ENCODE assay signal across 11 cellular contexts in genomic region chr11:102421262-102421661, GRCh38. TPM values are rescaled to one million over a fixed set of nuclear protein-coding genes. Genes with fewer than 3 reads are reported as not detected.
A peak's percentile ranks its signal among the peaks of the same experiment; 100 is the strongest.
DNase-seq lines count a peak whose midpoint lies in the region; ATAC-seq, FAIRE-seq and TF ChIP-seq lines count a peak whose summit lies in the region.
"Had no signal": no experiment of that assay in that cellular context is flagged by ENCODE, and none has a peak within 500 bp of the region (broad histone marks: within the 10 kb centered on the region; RNA-seq: fewer than 3 reads in every experiment).

No MANE protein-coding gene starts in this region.

- no peak overlapping the region for H3K27ac ChIP-seq in K562 (ENCODE audit: extremely low read depth, low read depth, low read length)
- H3K27ac ChIP-seq in substantia nigra (ENCODE audit: low read depth, low read length, poor library complexity, severe bottlenecking), result peak overlapping the region; percentile 87

- H3K4me3 ChIP-seq in K562, result no peak overlapping the region

- ATAC-seq in K562, result no peak
- ATAC-seq in stimulated activated effector memory CD8-positive, alpha-beta T cell treated with anti-CD3 and anti-CD28 coated beads, Interleukin-12 subunit alpha, Interleukin-12 subunit beta, amount 100 ng/mL, for 72 hours, result no peak
- ATAC-seq in HG03439 (IDR thresholded peaks at IDR 0.05; ENCODE audit: unreplicated experiment), result no peak
- ATAC-seq: left lobe of liver, sciatic nerve had no signal

- no peak for TF ChIP-seq CTCF in K562 (IDR thresholded peaks at IDR 0.05 in 2 of 3, conservative IDR thresholded peaks at IDR 0.05 in 1 of 3; ENCODE audit: insufficient read depth in 2 of 3, low read depth in 1 of 3, low read length in 3 of 3)

- CTCF ChIA-PET in K562 (lab: Yijun Ruan, JAX; ENCODE audit: low intra/inter-chr PET ratio), result no interaction called here

- peaks cover 3% of the 10 kb centered on the region; the same call in 2 of the 3 replicates for H3K36me3 ChIP-seq in K562 (ENCODE audit: control insufficient read depth, insufficient read depth, low read length)

- peaks cover 37% of the 10 kb centered on the region for H3K79me2 ChIP-seq in K562 (ENCODE audit: control insufficient read depth, insufficient read depth, low read length)

- peaks cover 10% of the 10 kb centered on the region for H3K9me3 Mint-ChIP-seq in activated T-cell treated with anti-CD3 and anti-CD28 coated beads, Interleukin-2, amount 50 U/mL, for 24 hours
- peaks cover 2% of the 10 kb centered on the region for H3K9me3 Mint-ChIP-seq in stimulated activated effector memory CD8-positive, alpha-beta T cell treated with anti-CD3 and anti-CD28 coated beads, Interleukin-12 subunit alpha, Interleukin-12 subunit beta, amount 100 ng/mL, for 72 hours

- H3K27me3 ChIP-seq in K562 (ENCODE audit: control insufficient read depth in 2 of 2, insufficient read depth in 2 of 2, low read length in 2 of 2), result no peaks in the 10 kb centered on the region

- H3K4me3 Mint-ChIP-seq in activated T-cell treated with anti-CD3 and anti-CD28 coated beads, Interleukin-2, amount 50 U/mL, for 24 hours, result no peak overlapping the region
- no peak overlapping the region for H3K4me3 Mint-ChIP-seq in stimulated activated effector memory CD8-positive, alpha-beta T cell treated with anti-CD3 and anti-CD28 coated beads, Interleukin-12 subunit alpha, Interleukin-12 subunit beta, amount 100 ng/mL, for 72 hours

- in situ Hi-C loops in K562 (cut with MboI), result no loop called here

- no peak overlapping the region for H3K4me2 ChIP-seq in K562 (ENCODE audit: insufficient read depth, low read length)

- no peaks in the 10 kb centered on the region for H3K9me3 ChIP-seq in K562 (replicated peaks; ENCODE audit: control insufficient read depth, insufficient read depth, low read depth, low read length)

- no peak for TF ChIP-seq POLR2A in K562 (conservative IDR thresholded peaks at IDR 0.05)

- peaks cover 0 to 2% of the 10 kb centered on the region in 2 experiments; a peak in 1 of 5 replicates for H3K4me1 ChIP-seq in K562 (replicated peaks in 1 of 2; ENCODE audit: control insufficient read depth in 2 of 2, insufficient read depth in 2 of 2, low read length in 2 of 2)

- BruUV-seq in K562 (replicated peaks; lab: Mats Ljungman, UMichigan), result no TSS peak

- peaks cover 96% of the 10 kb centered on the region for H3K4me1 Mint-ChIP-seq in activated T-cell treated with anti-CD3 and anti-CD28 coated beads, Interleukin-2, amount 50 U/mL, for 24 hours (ENCODE audit: low read depth)
- H3K4me1 Mint-ChIP-seq in stimulated activated effector memory CD8-positive, alpha-beta T cell treated with anti-CD3 and anti-CD28 coated beads, Interleukin-12 subunit alpha, Interleukin-12 subunit beta, amount 100 ng/mL, for 72 hours, result peaks cover 54% of the 10 kb centered on the region

- DNase-seq in activated T-cell treated with anti-CD3 and anti-CD28 coated beads, Interleukin-2, amount 50 U/mL, for 24 hours, result no peak
- DNase-seq in activated T-cell treated with anti-CD3 and anti-CD28 coated beads, Interleukin-2, amount 50 U/mL, for 1 hour, result no peak
- peak; percentile 39 for DNase-seq in NCI-H345 treated with DMSO at 0.1 percent for 48 hours (lab: John Stamatoyannopoulos, UW; ENCODE audit: unreplicated experiment)
- DNase-seq in K562 (ENCODE audit: extremely low read depth in 1 of 4, low spot score in 3 of 4), result no peak
- peak in 2 of 49 donors; percentile 8 to 61 for DNase-seq in substantia nigra (lab: John Stamatoyannopoulos, UW)
- no peak for DNase-seq in stimulated activated effector memory CD8-positive, alpha-beta T cell treated with anti-CD3 and anti-CD28 coated beads, Interleukin-12 subunit alpha, Interleukin-12 subunit beta, amount 100 ng/mL, for 72 hours (ENCODE audit: low spot score in 2 of 2)
- DNase-seq in T1000 (lab: John Stamatoyannopoulos, UW), result no peak
- DNase-seq: SIG-M5 had no signal

- H2AFZ ChIP-seq in K562 (ENCODE audit: low read depth, low read length), result no peak overlapping the region

- POLR2A ChIA-PET in K562 (lab: Yijun Ruan, JAX), result interaction anchor here (1.6 kb wide), 1 partner anchor 30 kb away, joined by 5 read pairs; no protein-coding TSS in a partner anchor

- no peaks in the 10 kb centered on the region for H3K27me3 Mint-ChIP-seq in activated T-cell treated with anti-CD3 and anti-CD28 coated beads, Interleukin-2, amount 50 U/mL, for 24 hours

- H3K27ac Mint-ChIP-seq in activated T-cell treated with anti-CD3 and anti-CD28 coated beads, Interleukin-2, amount 50 U/mL, for 24 hours, result peak overlapping the region; percentile 83
- H3K27ac Mint-ChIP-seq in stimulated activated effector memory CD8-positive, alpha-beta T cell treated with anti-CD3 and anti-CD28 coated beads, Interleukin-12 subunit alpha, Interleukin-12 subunit beta, amount 100 ng/mL, for 72 hours, result no peak overlapping the region

- intact Hi-C loops in K562 (cut with micrococcal nuclease), result no loop called here

- no peaks in the 10 kb centered on the region for H4K20me1 ChIP-seq in K562 (replicated peaks; ENCODE audit: control insufficient read depth, insufficient read depth, low read length)

- no peak for FAIRE-seq in K562 (lab: Jason Lieb, UNC)

- TF ChIP-seq EP300 in K562 (IDR thresholded peaks at IDR 0.05; ENCODE audit: low read length), result no peak

- 48% methylated on average over 3 of the region's 3 CpGs for WGBS in K562 (ENCODE audit: insufficient coverage, low coverage, missing lambda C conversion rate)

- no peaks in the 10 kb centered on the region for H3K9me1 ChIP-seq in K562 (ENCODE audit: control insufficient read depth, insufficient read depth, low read length)

- H3K9ac ChIP-seq in K562 (ENCODE audit: insufficient read depth in 1 of 2, low read depth in 2 of 2, low read length in 2 of 2), result no peak overlapping the region

- peaks cover 73% of the 10 kb centered on the region for H3K36me3 Mint-ChIP-seq in activated T-cell treated with anti-CD3 and anti-CD28 coated beads, Interleukin-2, amount 50 U/mL, for 24 hours (ENCODE audit: low read depth)
- peaks cover 40% of the 10 kb centered on the region for H3K36me3 Mint-ChIP-seq in stimulated activated effector memory CD8-positive, alpha-beta T cell treated with anti-CD3 and anti-CD28 coated beads, Interleukin-12 subunit alpha, Interleukin-12 subunit beta, amount 100 ng/mL, for 72 hours

- no peak for TF ChIP-seq RAD21 in K562 (CRISPR knock-in tag; conservative IDR thresholded peaks at IDR 0.05 in 1 of 2, IDR thresholded peaks at IDR 0.05 in 1 of 2)

TF ChIP-seq in K562, 482 proteins besides CTCF, POLR2A, EP300 and RAD21 (continues in another document):
- TF ChIP-seq ZNF24 (IDR thresholded peaks at IDR 0.05) (no peak), GTF2B (IDR thresholded peaks at IDR 0.05; ENCODE audit: extremely low read depth, insufficient read length) (no peak), NR2C2 (CRISPR knock-in tag; IDR thresholded peaks at IDR 0.05) (no peak), NR2C2 (tag; IDR thresholded peaks at IDR 0.05) (no peak), KHSRP (IDR thresholded peaks at IDR 0.05) (no peak), HIVEP1 (CRISPR knock-in tag; IDR thresholded peaks at IDR 0.05) (no peak), FOSL1 (tag; conservative IDR thresholded peaks at IDR 0.05) (no peak), ZNF316 (IDR thresholded peaks at IDR 0.05) (0 out of 2 replicates have a peak, but pooled peaks have one; percentile 3)
- TF ChIP-seq, protein P1, sequence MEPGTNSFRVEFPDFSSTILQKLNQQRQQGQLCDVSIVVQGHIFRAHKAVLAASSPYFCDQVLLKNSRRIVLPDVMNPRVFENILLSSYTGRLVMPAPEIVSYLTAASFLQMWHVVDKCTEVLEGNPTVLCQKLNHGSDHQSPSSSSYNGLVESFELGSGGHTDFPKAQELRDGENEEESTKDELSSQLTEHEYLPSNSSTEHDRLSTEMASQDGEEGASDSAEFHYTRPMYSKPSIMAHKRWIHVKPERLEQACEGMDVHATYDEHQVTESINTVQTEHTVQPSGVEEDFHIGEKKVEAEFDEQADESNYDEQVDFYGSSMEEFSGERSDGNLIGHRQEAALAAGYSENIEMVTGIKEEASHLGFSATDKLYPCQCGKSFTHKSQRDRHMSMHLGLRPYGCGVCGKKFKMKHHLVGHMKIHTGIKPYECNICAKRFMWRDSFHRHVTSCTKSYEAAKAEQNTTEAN (CRISPR knock-in tag; IDR thresholded peaks at IDR 0.05), result no peak

RNA-seq across cellular contexts. Expression of gene TMEM123, which starts 31.3 kb away (rescaled TPM):
- 82.8 and 147 TPM in 2 replicates for total RNA-seq in K562 (2011; cell fraction: chromatin; rRNA removed; ENCODE audit: low replicate concordance)
- 97.2 and 106 TPM in 2 replicates for total RNA-seq in K562 (2011; cell fraction: nucleolus; rRNA removed)
- 158 and 240 TPM in 2 replicates for total RNA-seq in K562 (2011; cell fraction: nucleoplasm; rRNA removed)
- total RNA-seq in K562 (2014; rRNA removed), result 50.2 and 55.0 TPM in 2 replicates
- 132 and 151 TPM in 2 replicates for total RNA-seq in K562 (2014; rRNA removed; fragmentation: Illumina TruSeq; extraction: Trizol)
- 139 and 149 TPM in 2 replicates for total RNA-seq in K562 (2015; rRNA removed; fragmentation: Illumina TruSeq; extraction: Trizol)
- 80.0 and 82.4 TPM in 2 replicates for total RNA-seq in K562 (2021)
- polyA plus RNA-seq in K562 (2011; rRNA removed), result 327 and 344 TPM in 2 replicates
- 95.7 and 139 TPM in 2 replicates for polyA plus RNA-seq in K562 (2011; cell fraction: cytosol; rRNA removed)
- polyA plus RNA-seq in K562 (2011; cell fraction: nucleus; rRNA removed), result 33.6 and 76.0 TPM in 2 replicates
- 73.9 and 87.4 TPM in 2 replicates for polyA plus RNA-seq in K562 (2012)
- 100 and 104 TPM in 2 replicates for polyA plus RNA-seq in K562 (2014; fragmentation: Illumina TruSeq; extraction: Trizol)
- polyA plus RNA-seq in K562 (2014; fragmentation: Nextera tagmentation; extraction: Ambion mirVana), result 10 to 100 TPM; 19.8 to 29.4 TPM
- 50.1 and 52.3 TPM in 2 replicates for polyA plus RNA-seq in K562 (2014; rRNA removed)
- 518 and 545 TPM in 2 replicates for polyA minus RNA-seq in K562 (2011; rRNA and poly(A)+ RNA removed)
- 108 and 135 TPM in 2 replicates for polyA minus RNA-seq in K562 (2011; cell fraction: cytosol; rRNA and poly(A)+ RNA removed)
- polyA minus RNA-seq in K562 (2011; cell fraction: nucleus; rRNA and poly(A)+ RNA removed), result 22.5 and 48.3 TPM in 2 replicates
